11 cellular contexts compared by ENCODE assay signal in the genomic region with DNA sequence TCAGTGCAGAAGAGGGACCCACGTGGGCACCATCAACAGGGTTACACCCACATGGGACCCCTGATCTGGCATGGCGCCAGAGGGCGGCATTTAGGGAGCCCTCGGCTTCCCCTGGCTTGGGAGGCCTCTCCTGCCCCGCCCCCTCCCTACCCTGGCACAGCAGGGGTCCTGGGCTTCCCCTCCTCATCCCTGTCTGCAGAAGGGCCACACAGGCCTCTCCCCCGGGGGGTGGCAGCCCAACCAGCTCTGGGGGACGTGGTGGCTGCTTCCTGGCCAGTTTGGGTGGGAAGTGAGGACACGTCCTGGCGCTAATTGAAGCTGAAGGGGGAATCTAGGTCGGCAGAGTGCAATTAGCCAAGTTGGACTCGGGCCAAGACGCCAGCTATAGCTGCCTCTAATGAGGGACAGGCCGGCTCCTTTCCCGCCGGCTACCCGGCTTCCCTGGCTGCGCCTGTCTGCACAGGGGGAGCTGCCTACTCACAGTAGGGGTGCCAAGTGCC.
DNase-seq lines count a peak whose midpoint lies in the region; ATAC-seq and TF ChIP-seq lines count a peak whose summit lies in the region.
"Had no signal": no experiment of that assay in that cellular context is flagged by ENCODE, and none has a peak within 500 bp of the region (broad histone marks: within the 10 kb centered on the region; RNA-seq: fewer than 3 reads in every experiment).

No MANE protein-coding gene starts in this region.

- no peak overlapping the region for H3K9ac ChIP-seq in mammary epithelial cell (ENCODE audit: insufficient read depth, low read length)

- no peaks in the 10 kb centered on the region for H3K79me2 ChIP-seq in mammary epithelial cell (ENCODE audit: insufficient read depth, low read length)

- H3K4me2 ChIP-seq in mammary epithelial cell (ENCODE audit: insufficient read depth, low read depth, low read length), result no peak overlapping the region

- H3K4me3 ChIP-seq in mammary epithelial cell (replicated peaks in 1 of 3; ENCODE audit: insufficient read depth in 1 of 3, low read depth in 2 of 3, low read length in 3 of 3), result no peak overlapping the region

- no TSS peak for BruUV-seq in MCF 10A (replicated peaks; lab: Mats Ljungman, UMichigan)
- no TSS peak for BruUV-seq in mammary epithelial cell (replicated peaks; lab: Mats Ljungman, UMichigan)

- ATAC-seq in HG02610 (IDR thresholded peaks at IDR 0.05; ENCODE audit: unreplicated experiment), result no peak
- no peak for ATAC-seq in HG03469 (IDR thresholded peaks at IDR 0.05; ENCODE audit: unreplicated experiment)
- ATAC-seq in GM18907 (IDR thresholded peaks at IDR 0.05; ENCODE audit: unreplicated experiment), result no peak
- ATAC-seq in HG03196 (IDR thresholded peaks at IDR 0.05; ENCODE audit: unreplicated experiment), result no peak
- ATAC-seq: activated CD8-positive, alpha-beta T cell treated with anti-CD3 and anti-CD28 coated beads for 36 hours had no signal

- WGBS in mammary epithelial cell (ENCODE audit: low coverage, missing lambda C conversion rate), result 23% methylated on average over 7 of the region's 17 CpGs

- H3K9me3 ChIP-seq in mammary epithelial cell (replicated peaks; ENCODE audit: insufficient read depth, low read length), result no peaks in the 10 kb centered on the region

- TF ChIP-seq CTCF in MCF 10A (IDR thresholded peaks at IDR 0.05; ENCODE audit: unreplicated experiment) (no peak), mammary epithelial cell (conservative IDR thresholded peaks at IDR 0.05 in 1 of 2, IDR thresholded peaks at IDR 0.05 in 1 of 2; ENCODE audit: extremely low read depth in 1 of 2, insufficient read depth in 1 of 2, low read depth in 1 of 2, low read length in 2 of 2) (no peak), RWPE1 (conservative IDR thresholded peaks at IDR 0.05; ENCODE audit: low read depth) (no peak)

- no peak overlapping the region for H3K27ac ChIP-seq in mammary epithelial cell (ENCODE audit: insufficient read depth, low read depth, low read length)
- H3K27ac ChIP-seq in RWPE1, result peak overlapping the region; percentile 62

- H3K27me3 ChIP-seq in mammary epithelial cell (ENCODE audit: insufficient read depth, low read length), result no peaks in the 10 kb centered on the region

- no peaks in the 10 kb centered on the region for H3K36me3 ChIP-seq in mammary epithelial cell (ENCODE audit: insufficient read depth, low read length)

- no peak overlapping the region for H3K27ac Mint-ChIP-seq in MCF 10A (ENCODE audit: low read depth, unreplicated experiment)
- H3K27ac Mint-ChIP-seq: activated CD8-positive, alpha-beta T cell treated with anti-CD3 and anti-CD28 coated beads for 36 hours had no signal

- no peaks in the 10 kb centered on the region for H3K9me3 Mint-ChIP-seq in MCF 10A (ENCODE audit: unreplicated experiment)
- H3K9me3 Mint-ChIP-seq: activated CD8-positive, alpha-beta T cell treated with anti-CD3 and anti-CD28 coated beads for 36 hours had no signal

- peaks cover 5% of the 10 kb centered on the region for H3K36me3 Mint-ChIP-seq in MCF 10A (ENCODE audit: insufficient read depth, unreplicated experiment)

- H3K4me1 ChIP-seq in mammary epithelial cell (ENCODE audit: insufficient read depth, low read length), result peaks cover 44% of the 10 kb centered on the region

- H3K4me3 Mint-ChIP-seq in MCF 10A (ENCODE audit: unreplicated experiment), result no peak overlapping the region
- H3K4me3 Mint-ChIP-seq: activated CD8-positive, alpha-beta T cell treated with anti-CD3 and anti-CD28 coated beads for 36 hours had no signal

- H4K20me1 ChIP-seq in mammary epithelial cell (ENCODE audit: insufficient read depth, low read length), result no peaks in the 10 kb centered on the region

- DNase-seq in MCF 10A (ENCODE audit: unreplicated experiment), result peak; percentile 6
- DNase-seq in mammary epithelial cell, result no peak
- no peak for DNase-seq in RWPE1 (ENCODE audit: low spot score)
- peak; percentile 64 for DNase-seq in iPS-NIHi11 (ENCODE audit: low spot score)
- DNase-seq: activated CD8-positive, alpha-beta T cell treated with anti-CD3 and anti-CD28 coated beads for 36 hours; stimulated activated CD4-positive, alpha-beta T cell treated with anti-CD3 and anti-CD28 coated beads, Interleukin-15, amount 100 ng/mL, for 24 hours; stimulated activated naive CD4-positive, alpha-beta T cell had no signal

- in situ Hi-C loops in mammary epithelial cell (cut with MboI; ENCODE audit: low sequenced_read_pairs in 2 of 2), result no loop called here

- intact Hi-C loops in MCF 10A (cut with micrococcal nuclease), result no loop called here
- intact Hi-C loops in mammary epithelial cell (cut with micrococcal nuclease), result no loop called here

- no peaks in the 10 kb centered on the region for H3K27me3 Mint-ChIP-seq in MCF 10A (ENCODE audit: insufficient read depth, unreplicated experiment)
- H3K27me3 Mint-ChIP-seq: activated CD8-positive, alpha-beta T cell treated with anti-CD3 and anti-CD28 coated beads for 36 hours had no signal

- H2AFZ ChIP-seq in mammary epithelial cell (ENCODE audit: low read depth, low read length), result no peak overlapping the region

- POLR2A ChIA-PET in MCF 10A (lab: Yijun Ruan, JAX) (interaction anchor here (0.6 to 0.9 kb wide), 2 partner anchors 16 to 621 kb away, joined by 3 read pairs; no protein-coding TSS in a partner anchor), RWPE1 (lab: Yijun Ruan, JAX; ENCODE audit: low non-redundant PET) (no interaction called here)

- peaks cover 14% of the 10 kb centered on the region for H3K4me1 Mint-ChIP-seq in MCF 10A (ENCODE audit: insufficient read depth, unreplicated experiment)

- CTCF ChIA-PET in MCF 10A (lab: Yijun Ruan, JAX), result no interaction called here
- CTCF ChIA-PET in mammary epithelial cell (lab: Charles Lee; ENCODE audit: low non-redundant PET), result no interaction called here
- CTCF ChIA-PET in RWPE1 (lab: Yijun Ruan, JAX), result no interaction called here

- dilution Hi-C loops in mammary epithelial cell (cut with HindIII; ENCODE audit: low sequenced_read_pairs), result no loop called here

Comparison
In these comparisons a context has a peak if more than half of its experiments do, and no peak if none do; other contexts are left out.
1. DNase-seq: peak in MCF 10A (single experiment) and iPS-NIHi11 (single experiment); none in mammary epithelial cell (single experiment) and RWPE1 (single experiment).